Comparison of ENCODE assay signal across 12 cellular contexts in the genomic region with DNA sequence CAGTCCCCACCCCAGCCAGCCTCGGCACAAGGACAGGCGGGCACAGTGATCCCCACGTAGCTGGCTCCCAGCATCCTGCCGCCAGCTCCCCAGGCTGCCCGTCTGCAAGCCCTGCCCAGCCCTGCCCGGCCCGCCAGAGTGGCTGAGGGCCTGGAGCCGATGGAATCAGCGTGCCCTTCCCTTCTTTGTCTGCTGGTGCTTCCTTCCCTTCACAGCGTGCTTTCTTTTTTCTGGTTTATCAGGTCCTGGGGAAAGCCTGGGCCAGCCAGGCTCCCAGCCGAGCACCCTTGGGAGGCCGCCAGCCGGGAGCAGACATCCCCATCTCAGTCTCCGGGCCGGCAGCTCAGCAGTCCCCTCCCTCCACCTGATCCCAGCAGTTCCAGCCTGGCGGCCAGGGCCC. TPM values are rescaled to one million over a fixed set of nuclear protein-coding genes. Genes with fewer than 3 reads are reported as not detected.
DNase-seq lines count a peak whose midpoint lies in the region; ATAC-seq and TF ChIP-seq lines count a peak whose summit lies in the region.
"Had no signal": no experiment of that assay in that cellular context is flagged by ENCODE, and none has a peak within 500 bp of the region (broad histone marks: within the 10 kb centered on the region; RNA-seq: fewer than 3 reads in every experiment).

No MANE protein-coding gene starts in this region.

- no peak overlapping the region for H3K9ac ChIP-seq in neural progenitor cell

- no peaks in the 10 kb centered on the region for H3K79me2 ChIP-seq in neural progenitor cell (ENCODE audit: low read depth)

- no peaks in the 10 kb centered on the region for H3K36me3 Mint-ChIP-seq in natural killer cell treated with Interleukin-12 subunit alpha and Interleukin-12 subunit beta and Interleukin-15 and Interleukin-18, amount 100 ng/mL, for 72 hours
- H3K36me3 Mint-ChIP-seq in natural killer cell (no peaks in the 10 kb centered on the region), neural progenitor cell (no peaks in the 10 kb centered on the region)
- H3K36me3 Mint-ChIP-seq: naive B cell had no signal

- in situ Hi-C loops in brain microvascular endothelial cell (cut with HindIII; ENCODE audit: low pct_ligation_motif_present, low sequenced_read_pairs), result no loop called here

- H3K27me3 ChIP-seq in neural progenitor cell (no peaks in the 10 kb centered on the region), brain microvascular endothelial cell (replicated peaks) (no peaks in the 10 kb centered on the region)
- H3K27me3 ChIP-seq: body of pancreas had no signal

- no peaks in the 10 kb centered on the region for H3K9me3 ChIP-seq in neural progenitor cell (ENCODE audit: low read depth)
- H3K9me3 ChIP-seq: body of pancreas had no signal

- H3F3A ChIP-seq in neural progenitor cell (ENCODE audit: low read depth), result peaks cover 6% of the 10 kb centered on the region

- intact Hi-C loops in natural killer cell (cut with micrococcal nuclease) (no loop called here), Right ventricle myocardium superior (cut with DNase I) (no loop called here)

- H3K27ac ChIP-seq in neural progenitor cell (no peak overlapping the region), brain microvascular endothelial cell (no peak overlapping the region)
- H3K27ac ChIP-seq: body of pancreas, HL-60 had no signal

- no peak for ATAC-seq in natural killer cell treated with Interleukin-12 subunit alpha and Interleukin-12 subunit beta and Interleukin-15 and Interleukin-18, amount 100 ng/mL, for 72 hours
- no peak for ATAC-seq in natural killer cell
- ATAC-seq in Right ventricle myocardium superior (ENCODE audit: poor library complexity), result peak; percentile 76
- ATAC-seq in GM21381 (IDR thresholded peaks at IDR 0.05; ENCODE audit: unreplicated experiment), result no peak
- ATAC-seq in GM21737 (IDR thresholded peaks at IDR 0.05; ENCODE audit: unreplicated experiment), result no peak
- ATAC-seq: body of pancreas had no signal

- H3K4me1 ChIP-seq in neural progenitor cell, result peaks cover 37% of the 10 kb centered on the region

- no peaks in the 10 kb centered on the region for H3K9me3 Mint-ChIP-seq in natural killer cell treated with Interleukin-12 subunit alpha and Interleukin-12 subunit beta and Interleukin-15 and Interleukin-18, amount 100 ng/mL, for 72 hours
- H3K9me3 Mint-ChIP-seq in natural killer cell (no peaks in the 10 kb centered on the region), neural progenitor cell (no peaks in the 10 kb centered on the region)
- H3K9me3 Mint-ChIP-seq: naive B cell had no signal

- H3K27ac Mint-ChIP-seq in natural killer cell treated with Interleukin-12 subunit alpha and Interleukin-12 subunit beta and Interleukin-15 and Interleukin-18, amount 100 ng/mL, for 72 hours, result no peak overlapping the region
- H3K27ac Mint-ChIP-seq in natural killer cell (no peak overlapping the region), neural progenitor cell (no peak overlapping the region)

- H3K4me3 ChIP-seq in neural progenitor cell, result no peak overlapping the region
- H3K4me3 ChIP-seq in brain microvascular endothelial cell (ENCODE audit: low read depth, low read length), result no peak overlapping the region
- H3K4me3 ChIP-seq: body of pancreas had no signal

- H3K4me1 Mint-ChIP-seq in natural killer cell treated with Interleukin-12 subunit alpha and Interleukin-12 subunit beta and Interleukin-15 and Interleukin-18, amount 100 ng/mL, for 72 hours (ENCODE audit: low read depth in 2 of 2), result no peaks in the 10 kb centered on the region
- H3K4me1 Mint-ChIP-seq in natural killer cell (no peaks in the 10 kb centered on the region), neural progenitor cell (peaks cover 45% of the 10 kb centered on the region)
- H3K4me1 Mint-ChIP-seq: naive B cell had no signal

- peak overlapping the region; percentile 79 for H2AFZ ChIP-seq in neural progenitor cell (replicated peaks)

- H3K27me3 Mint-ChIP-seq in natural killer cell treated with Interleukin-12 subunit alpha and Interleukin-12 subunit beta and Interleukin-15 and Interleukin-18, amount 100 ng/mL, for 72 hours, result no peaks in the 10 kb centered on the region
- H3K27me3 Mint-ChIP-seq in natural killer cell (ENCODE audit: low read depth in 2 of 2) (no peaks in the 10 kb centered on the region), neural progenitor cell (ENCODE audit: insufficient read depth, low read depth) (peaks cover 6% of the 10 kb centered on the region)

- H4K20me1 ChIP-seq in neural progenitor cell (ENCODE audit: low read depth), result no peaks in the 10 kb centered on the region

- H3K4me3 Mint-ChIP-seq in natural killer cell treated with Interleukin-12 subunit alpha and Interleukin-12 subunit beta and Interleukin-15 and Interleukin-18, amount 100 ng/mL, for 72 hours, result no peak overlapping the region
- H3K4me3 Mint-ChIP-seq in natural killer cell, result no peak overlapping the region
- H3K4me3 Mint-ChIP-seq in neural progenitor cell, result no peak overlapping the region
- H3K4me3 Mint-ChIP-seq: naive B cell had no signal

- no peak for TF ChIP-seq CTCF in natural killer cell (IDR thresholded peaks at IDR 0.05)
- no peak for TF ChIP-seq CTCF in neural progenitor cell (IDR thresholded peaks at IDR 0.05)
- no peak for TF ChIP-seq CTCF in brain microvascular endothelial cell (IDR thresholded peaks at IDR 0.05; ENCODE audit: low read depth, low read length, missing control alignments)

- H3K4me2 ChIP-seq in neural progenitor cell, result no peak overlapping the region

- peak; percentile 18 for DNase-seq in natural killer cell treated with Interleukin-12 subunit alpha and Interleukin-12 subunit beta and Interleukin-15 and Interleukin-18, amount 100 ng/mL, for 72 hours (ENCODE audit: low spot score)
- DNase-seq in natural killer cell (no peak), Right ventricle myocardium superior (peak; percentile 74), neural progenitor cell (ENCODE audit: low spot score) (no peak), brain microvascular endothelial cell (no peak), DMS53 treated with DMSO at 0.1 percent for 48 hours (lab: John Stamatoyannopoulos, UW; ENCODE audit: unreplicated experiment) (no peak)
- DNase-seq: erythroblast, naive B cell had no signal

- H3K36me3 ChIP-seq in neural progenitor cell (no peaks in the 10 kb centered on the region), brain microvascular endothelial cell (replicated peaks) (no peaks in the 10 kb centered on the region)

RNA-seq across cellular contexts. Expression of a gene that starts 54.7 kb away (rescaled TPM):
- 1 to 10 TPM in 1 of 2 donors, under 1 TPM in 1; 0.33 to 1.1 TPM for total RNA-seq in natural killer cell treated with Interleukin-12 subunit alpha and Interleukin-12 subunit beta and Interleukin-15 and Interleukin-18, amount 100 ng/mL, for 72 hours
- total RNA-seq in natural killer cell, result under 1 TPM; 0.07 to 0.38 (median 0.09) TPM
- 14.1 TPM for total RNA-seq in Right ventricle myocardium superior
- 3.4 and 9.4 TPM in 2 replicates for total RNA-seq in neural progenitor cell (ENCODE audit: low replicate concordance)

Comparison
In these comparisons a context has a peak if more than half of its experiments do, and no peak if none do; other contexts are left out.
1. DNase-seq: peak in natural killer cell treated with Interleukin-12 subunit alpha and Interleukin-12 subunit beta and Interleukin-15 and Interleukin-18, amount 100 ng/mL, for 72 hours (single experiment) and Right ventricle myocardium superior (single experiment); none in natural killer cell (single experiment), neural progenitor cell (single experiment), brain microvascular endothelial cell (single experiment) and DMS53 treated with DMSO at 0.1 percent for 48 hours (single experiment).